Comparison of ENCODE assay signal across 22 cellular contexts in genomic region chr3:71438904-71439303, GRCh38.
A peak's percentile ranks its signal among the peaks of the same experiment; 100 is the strongest.
DNase-seq lines count a peak whose midpoint lies in the region; ATAC-seq, FAIRE-seq and TF ChIP-seq lines count a peak whose summit lies in the region.
"Had no signal": no experiment of that assay in that cellular context is flagged by ENCODE, and none has a peak within 500 bp of the region (broad histone marks: within the 10 kb centered on the region; RNA-seq: fewer than 3 reads in every experiment).

No MANE protein-coding gene starts in this region.

- peaks cover 39% of the 10 kb centered on the region for H3K36me3 Mint-ChIP-seq in activated naive CD4-positive, alpha-beta T cell treated with anti-CD3 and anti-CD28 coated beads, Interleukin-2, amount 10 ng/mL, durations not matched to agents 7 days and 5 days

- peaks cover 22% of the 10 kb centered on the region for H3F3A ChIP-seq in SU-DHL-6 (ENCODE audit: insufficient read depth)

- CTCF ChIA-PET in activated naive CD4-positive, alpha-beta T cell treated with anti-CD3 and anti-CD28 coated beads, Interleukin-2, amount 10 ng/mL, durations not matched to agents 7 days and 5 days (lab: Charles Lee): interaction anchor here (1.2 kb wide), 1 partner anchor 22 kb away, joined by 3 read pairs; no protein-coding TSS in a partner anchor

- H3K4me3 Mint-ChIP-seq in activated naive CD4-positive, alpha-beta T cell treated with anti-CD3 and anti-CD28 coated beads, Interleukin-2, amount 10 ng/mL, durations not matched to agents 7 days and 5 days: no peak overlapping the region
- H3K4me3 Mint-ChIP-seq: brain, neural crest cell had no signal

- dilution Hi-C loops in keratinocyte (cut with MboI; ENCODE audit: extremely low pct_ligation_motif_present, low sequenced_read_pairs): no loop called here

- H4K20me1 ChIP-seq in SU-DHL-6 (ENCODE audit: low read depth, low read length) (no peaks in the 10 kb centered on the region), keratinocyte (ENCODE audit: control insufficient read depth, extremely low read depth, insufficient read depth, low read length) (no peaks in the 10 kb centered on the region)

- H3K27me3 ChIP-seq in SU-DHL-6 (ENCODE audit: low read length) (no peaks in the 10 kb centered on the region), keratinocyte (ENCODE audit: control insufficient read depth, extremely low read depth, insufficient read depth, low read length) (no peaks in the 10 kb centered on the region)
- H3K27me3 ChIP-seq: thyroid gland had no signal

- H3K4me2 ChIP-seq in SU-DHL-6 (ENCODE audit: low read depth, low read length, poor library complexity, severe bottlenecking) (no peak overlapping the region), keratinocyte (ENCODE audit: control insufficient read depth, extremely low read depth, insufficient read depth, low read depth, low read length) (no peak overlapping the region)
- H3K4me2 ChIP-seq: smooth muscle cell had no signal

- peak overlapping the region; percentile 19; the same call in 1 of the 2 replicates for H3K27ac ChIP-seq in SU-DHL-6 (ENCODE audit: low read depth, low read length)
- H3K27ac ChIP-seq in keratinocyte (ENCODE audit: control insufficient read depth, insufficient read depth, low read length): no peak overlapping the region

- peaks cover 87% of the 10 kb centered on the region for H3K4me1 Mint-ChIP-seq in activated naive CD4-positive, alpha-beta T cell treated with anti-CD3 and anti-CD28 coated beads, Interleukin-2, amount 10 ng/mL, durations not matched to agents 7 days and 5 days
- H3K4me1 Mint-ChIP-seq: neural crest cell had no signal

- H3K9me2 ChIP-seq in SU-DHL-6 (replicated peaks; ENCODE audit: insufficient read depth, low read length): no peaks in the 10 kb centered on the region

- no peak for TF ChIP-seq CTCF in SU-DHL-6 (IDR thresholded peaks at IDR 0.05; ENCODE audit: insufficient read depth, low read length, poor library complexity, severe bottlenecking)
- no peak for TF ChIP-seq CTCF in keratinocyte (optimal IDR thresholded peaks at IDR 0.05 in 1 of 3, IDR thresholded peaks at IDR 0.05 in 1 of 3, conservative IDR thresholded peaks at IDR 0.05 in 1 of 3; ENCODE audit: extremely low read depth in 1 of 3, insufficient read depth in 2 of 3, low read length in 3 of 3)

- H3K9me3 ChIP-seq in SU-DHL-6 (ENCODE audit: insufficient read depth, low read length) (no peaks in the 10 kb centered on the region), keratinocyte (ENCODE audit: control insufficient read depth, low read depth, low read length) (no peaks in the 10 kb centered on the region)
- H3K9me3 ChIP-seq: thyroid gland had no signal

- H3K36me3 ChIP-seq in SU-DHL-6 (ENCODE audit: low read length): no peaks in the 10 kb centered on the region
- no peaks in the 10 kb centered on the region for H3K36me3 ChIP-seq in keratinocyte (ENCODE audit: control insufficient read depth in 2 of 2, extremely low read depth in 1 of 2, insufficient read depth in 2 of 2, low read length in 2 of 2)
- H3K36me3 ChIP-seq: thyroid gland had no signal

- ATAC-seq in HG02970 (IDR thresholded peaks at IDR 0.05; ENCODE audit: low FRiP score, unreplicated experiment): no peak
- no peak for ATAC-seq in HG03378 (IDR thresholded peaks at IDR 0.05; ENCODE audit: unreplicated experiment)

- no peak for DNase-seq in activated naive CD4-positive, alpha-beta T cell treated with anti-CD3 and anti-CD28 coated beads, Interleukin-2, amount 10 ng/mL, durations not matched to agents 7 days and 5 days
- no peak for DNase-seq in activated naive CD4-positive, alpha-beta T cell treated with Interleukin-2 at 50 U/mL for 16 hours
- DNase-seq in keratinocyte (ENCODE audit: low read depth, low spot score) (no peak), H4 (ENCODE audit: low spot score) (no peak), A172 (ENCODE audit: low spot score) (no peak)
- DNase-seq: activated CD4-positive, CD25-positive, alpha-beta regulatory T cell; activated gamma-delta T cell; cortex of kidney; hippocampal formation; kidney; mesenchymal stem cell; MM.1S; NCI-H2081; NCI-H446 treated with DMSO at 0.1 percent for 48 hours; thyroid gland had no signal

- H3K4me3 ChIP-seq in SU-DHL-6 (ENCODE audit: insufficient read depth, low read length, poor library complexity, severe bottlenecking) (no peak overlapping the region), keratinocyte (ENCODE audit: control insufficient read depth in 2 of 3, extremely low read depth in 1 of 3, insufficient read depth in 2 of 3, low read depth in 1 of 3, low read length in 3 of 3) (no peak overlapping the region)
- H3K4me3 ChIP-seq: smooth muscle cell, thyroid gland had no signal

- H3K4me1 ChIP-seq in keratinocyte (ENCODE audit: control insufficient read depth, extremely low read depth, insufficient read depth, low read length): peaks cover 42% of the 10 kb centered on the region

- H3K27ac Mint-ChIP-seq in activated naive CD4-positive, alpha-beta T cell treated with anti-CD3 and anti-CD28 coated beads, Interleukin-2, amount 10 ng/mL, durations not matched to agents 7 days and 5 days: peak overlapping the region; percentile 56

- no peaks in the 10 kb centered on the region for H3K9me1 ChIP-seq in keratinocyte (ENCODE audit: control insufficient read depth, extremely low read depth, insufficient read depth, low read length)

- peaks cover 5% of the 10 kb centered on the region for H3K27me3 Mint-ChIP-seq in activated naive CD4-positive, alpha-beta T cell treated with anti-CD3 and anti-CD28 coated beads, Interleukin-2, amount 10 ng/mL, durations not matched to agents 7 days and 5 days

- H3K79me2 ChIP-seq in SU-DHL-6 (ENCODE audit: insufficient read depth, low read length) (no peaks in the 10 kb centered on the region), keratinocyte (ENCODE audit: control insufficient read depth, insufficient read depth, low read length) (no peaks in the 10 kb centered on the region)

- H2AFZ ChIP-seq in SU-DHL-6 (ENCODE audit: low read depth, low read length, severe bottlenecking): no peak overlapping the region
- H2AFZ ChIP-seq in keratinocyte (ENCODE audit: control insufficient read depth, low read length): no peak overlapping the region

- no peak overlapping the region for H3K9ac ChIP-seq in SU-DHL-6 (ENCODE audit: low read length)
- no peak overlapping the region for H3K9ac ChIP-seq in keratinocyte (ENCODE audit: control insufficient read depth, extremely low read depth, insufficient read depth, low read length)

- H3K9me3 Mint-ChIP-seq in activated naive CD4-positive, alpha-beta T cell treated with anti-CD3 and anti-CD28 coated beads, Interleukin-2, amount 10 ng/mL, durations not matched to agents 7 days and 5 days: peaks cover 4% of the 10 kb centered on the region

- FAIRE-seq in keratinocyte (lab: Jason Lieb, UNC): peak; percentile 49
- FAIRE-seq: endothelial cell of umbilical vein, kidney had no signal
